ENCODE assay signal across 14 cellular contexts in the genomic region with DNA sequence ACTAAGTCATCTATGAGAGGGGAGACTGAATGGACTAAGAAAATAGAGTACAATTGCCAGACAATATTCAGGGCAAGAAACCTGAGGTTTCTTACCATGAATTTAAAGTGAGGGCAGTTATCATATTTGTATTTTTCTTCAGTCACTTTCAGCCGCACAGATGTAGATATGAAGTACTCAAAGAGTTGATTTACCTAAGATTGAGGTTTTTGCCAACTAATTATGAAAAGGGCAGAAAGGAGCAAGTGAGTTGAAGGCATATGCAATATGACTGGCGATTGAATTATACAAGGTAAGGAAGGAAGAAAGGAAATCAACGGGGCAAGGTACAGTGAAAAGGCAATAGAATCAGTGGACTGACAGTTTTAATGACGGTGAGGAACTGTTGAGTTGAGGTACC. TPM values are rescaled to one million over a fixed set of nuclear protein-coding genes. Genes with fewer than 3 reads are reported as not detected.
DNase-seq lines count a peak whose midpoint lies in the region; ATAC-seq lines count a peak whose summit lies in the region.
"Had no signal": no experiment of that assay in that cellular context is flagged by ENCODE, and none has a peak within 500 bp of the region (broad histone marks: within the 10 kb centered on the region; RNA-seq: fewer than 3 reads in every experiment).

No MANE protein-coding gene starts in this region.

- peak; percentile 9 to 49 for ATAC-seq in activated CD4-positive, CD25-positive, alpha-beta regulatory T cell treated with anti-CD3 and anti-CD28 coated beads, Interleukin-2, amount 50 U/mL, for 24 hours
- ATAC-seq in activated T-helper 17 cell treated with anti-CD3 and anti-CD28 coated beads, Interleukin-2, amount 50 U/mL, for 72 hours (replicated peaks): peak; percentile 44
- peak; percentile 75 for ATAC-seq in stimulated activated effector memory CD8-positive, alpha-beta T cell treated with anti-CD3 and anti-CD28 coated beads, Interleukin-12 subunit alpha, Interleukin-12 subunit beta, amount 100 ng/mL, for 72 hours
- ATAC-seq: A549; CD8-positive, alpha-beta T cell had no signal

- H3K4me3 Mint-ChIP-seq in activated T-helper 17 cell treated with anti-CD3 and anti-CD28 coated beads, Interleukin-2, amount 50 U/mL, for 72 hours: no peak overlapping the region
- H3K4me3 Mint-ChIP-seq in stimulated activated effector memory CD8-positive, alpha-beta T cell treated with anti-CD3 and anti-CD28 coated beads, Interleukin-12 subunit alpha, Interleukin-12 subunit beta, amount 100 ng/mL, for 72 hours: no peak overlapping the region
- H3K4me3 Mint-ChIP-seq: B cell; CD4-positive, alpha-beta T cell; CD8-positive, alpha-beta T cell had no signal

- peaks cover 11% of the 10 kb centered on the region for H3K36me3 Mint-ChIP-seq in activated T-helper 17 cell treated with anti-CD3 and anti-CD28 coated beads, Interleukin-2, amount 50 U/mL, for 72 hours (ENCODE audit: low read depth)
- H3K36me3 Mint-ChIP-seq in stimulated activated effector memory CD8-positive, alpha-beta T cell treated with anti-CD3 and anti-CD28 coated beads, Interleukin-12 subunit alpha, Interleukin-12 subunit beta, amount 100 ng/mL, for 72 hours: peaks cover 10% of the 10 kb centered on the region

- peaks cover 12% of the 10 kb centered on the region for H3K4me1 Mint-ChIP-seq in activated T-helper 17 cell treated with anti-CD3 and anti-CD28 coated beads, Interleukin-2, amount 50 U/mL, for 72 hours
- H3K4me1 Mint-ChIP-seq in stimulated activated effector memory CD8-positive, alpha-beta T cell treated with anti-CD3 and anti-CD28 coated beads, Interleukin-12 subunit alpha, Interleukin-12 subunit beta, amount 100 ng/mL, for 72 hours: peaks cover 11% of the 10 kb centered on the region

- H3K27me3 Mint-ChIP-seq in activated T-helper 17 cell treated with anti-CD3 and anti-CD28 coated beads, Interleukin-2, amount 50 U/mL, for 72 hours: no peaks in the 10 kb centered on the region
- H3K27me3 Mint-ChIP-seq: B cell; CD4-positive, alpha-beta T cell had no signal

- H3K27ac Mint-ChIP-seq in activated T-helper 17 cell treated with anti-CD3 and anti-CD28 coated beads, Interleukin-2, amount 50 U/mL, for 72 hours: no peak overlapping the region
- no peak overlapping the region for H3K27ac Mint-ChIP-seq in stimulated activated effector memory CD8-positive, alpha-beta T cell treated with anti-CD3 and anti-CD28 coated beads, Interleukin-12 subunit alpha, Interleukin-12 subunit beta, amount 100 ng/mL, for 72 hours
- H3K27ac Mint-ChIP-seq: B cell; CD4-positive, alpha-beta T cell; CD8-positive, alpha-beta T cell had no signal

- no peak for DNase-seq in activated CD4-positive, CD25-positive, alpha-beta regulatory T cell treated with anti-CD3 and anti-CD28 coated beads, Interleukin-2, amount 50 U/mL, for 72 hours
- DNase-seq in stimulated activated effector memory CD8-positive, alpha-beta T cell treated with anti-CD3 and anti-CD28 coated beads, Interleukin-12 subunit alpha, Interleukin-12 subunit beta, amount 100 ng/mL, for 72 hours (ENCODE audit: low spot score in 2 of 2): no peak
- no peak for DNase-seq in hippocampal formation (lab: John Stamatoyannopoulos, UW)
- DNase-seq: AML-193; Caco-2; Calu3; CD4-positive, alpha-beta T cell; CD8-positive, alpha-beta T cell; DMS79 treated with DMSO at 0.1 percent for 48 hours; GF-D8 had no signal

- H3K9me3 Mint-ChIP-seq in activated T-helper 17 cell treated with anti-CD3 and anti-CD28 coated beads, Interleukin-2, amount 50 U/mL, for 72 hours: no peaks in the 10 kb centered on the region
- no peaks in the 10 kb centered on the region for H3K9me3 Mint-ChIP-seq in stimulated activated effector memory CD8-positive, alpha-beta T cell treated with anti-CD3 and anti-CD28 coated beads, Interleukin-12 subunit alpha, Interleukin-12 subunit beta, amount 100 ng/mL, for 72 hours
- H3K9me3 Mint-ChIP-seq: CD4-positive, alpha-beta T cell; CD8-positive, alpha-beta T cell had no signal

RNA-seq across cellular contexts. Expression of a gene that starts 17.8 kb away (rescaled TPM):
- 10 to 100 TPM; 20.1 to 28.1 TPM for total RNA-seq in activated T-helper 17 cell treated with anti-CD3 and anti-CD28 coated beads, Interleukin-2, amount 50 U/mL, for 72 hours
